30 cellular contexts compared by ENCODE assay signal in the genomic region with DNA sequence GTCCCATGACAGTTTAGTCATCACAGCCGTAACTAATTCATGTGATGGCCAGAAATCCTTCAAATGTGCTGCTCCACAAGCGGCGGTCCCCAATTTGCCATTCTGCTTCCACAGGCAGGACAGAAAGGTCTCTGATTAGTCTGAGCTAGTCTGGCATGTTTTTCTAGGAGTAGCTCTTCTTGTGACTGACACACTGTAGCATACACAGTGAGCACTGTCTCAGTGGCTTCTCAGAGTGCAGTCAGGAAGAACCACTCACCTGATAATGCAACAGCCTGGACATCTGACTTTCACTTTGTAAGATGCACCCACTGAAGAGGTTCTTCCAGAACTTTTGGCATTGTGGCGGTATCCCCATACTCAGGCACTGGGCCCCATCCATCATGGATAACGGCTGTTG.
"Had no signal": no experiment of that assay in that cellular context is flagged by ENCODE, and none has a peak within 500 bp of the region (broad histone marks: within the 10 kb centered on the region; RNA-seq: fewer than 3 reads in every experiment).

No MANE protein-coding gene starts in this region.

- H3K36me3 ChIP-seq: adrenal gland, esophagus squamous epithelium, gastroesophageal sphincter had no signal

- ATAC-seq: activated CD4-positive, alpha-beta T cell treated with anti-CD3 and anti-CD28 coated beads for 36 hours; activated CD8-positive, alpha-beta memory T cell treated with anti-CD3 and anti-CD28 coated beads, Interleukin-2, amount 10 ng/mL, durations not matched to agents 7 days and 5 days; activated CD8-positive, alpha-beta T cell treated with anti-CD3 and anti-CD28 coated beads, Interleukin-2, amount 10 ng/mL, durations not matched to agents 7 days and 5 days; activated naive CD8-positive, alpha-beta T cell treated with anti-CD3 and anti-CD28 coated beads, Interleukin-2, amount 50 U/mL, for 24 hours; body of pancreas; gastroesophageal sphincter had no signal

- H3K27me3 ChIP-seq: adrenal gland, body of pancreas had no signal

- FAIRE-seq: colon, endometrium, endothelial cell of umbilical vein had no signal

- H3K4me3 ChIP-seq: adrenal gland, body of pancreas, esophagus squamous epithelium, gastroesophageal sphincter had no signal

- H3K27ac ChIP-seq: adrenal gland, body of pancreas, epithelial cell of prostate, esophagus squamous epithelium, gastroesophageal sphincter had no signal

- H3K4me1 ChIP-seq: adrenal gland, body of pancreas, esophagus squamous epithelium, gastroesophageal sphincter had no signal

- H3K9me3 ChIP-seq: adrenal gland, body of pancreas, esophagus squamous epithelium, gastroesophageal sphincter had no signal

- DNase-seq: activated CD4-positive, alpha-beta memory T cell treated with anti-CD3 and anti-CD28 coated beads for 36 hours; activated CD4-positive, alpha-beta T cell treated with anti-CD3 and anti-CD28 coated beads for 36 hours; activated CD4-positive, alpha-beta T cell treated with anti-CD3 and anti-CD28 coated beads, Interleukin-2, amount 10 ng/mL, durations not matched to agents 24 days and 14 days; activated CD4-positive, CD25-positive, alpha-beta regulatory T cell; activated CD4-positive, CD25-positive, alpha-beta regulatory T cell treated with anti-CD3 and anti-CD28 coated beads, Interleukin-2, amount 50 U/mL, for 72 hours; activated CD8-positive, alpha-beta memory T cell treated with anti-CD3 and anti-CD28 coated beads, Interleukin-2, amount 10 ng/mL, durations not matched to agents 7 days and 5 days; activated CD8-positive, alpha-beta memory T cell treated with anti-CD3 and anti-CD28 coated beads, Interleukin-2, amount 50 U/mL, for 4 hours; activated CD8-positive, alpha-beta T cell treated with anti-CD3 and anti-CD28 coated beads, Interleukin-2, amount 10 ng/mL, durations not matched to agents 7 days and 5 days; activated effector memory CD4-positive, alpha-beta T cell treated with anti-CD3 and anti-CD28 coated beads, Interleukin-2, amount 50 U/mL, for 16 hours; activated naive CD4-positive, alpha-beta T cell treated with anti-CD3 and anti-CD28 coated beads for 36 hours; activated naive CD8-positive, alpha-beta T cell treated with anti-CD3 and anti-CD28 coated beads for 36 hours; activated naive CD8-positive, alpha-beta T cell treated with anti-CD3 and anti-CD28 coated beads, Interleukin-2, amount 50 U/mL, for 24 hours; activated T-cell treated with anti-CD3 and anti-CD28 coated beads, Interleukin-2, amount 50 U/mL, for 1 hour; activated T-cell treated with anti-CD3 and anti-CD28 coated beads, Interleukin-2, amount 50 U/mL, for 48 hours; adrenal gland; amygdala; aorta; body of pancreas; caudate nucleus; cortex of kidney; dermis blood vessel endothelial cell; effector CD4-positive, alpha-beta T cell; esophagus squamous epithelium; foreskin melanocyte; T-helper 2 cell had no signal
